1 cellular context compared by ENCODE assay signal in genomic region chr17:49676276-49676868, GRCh38.
A peak's percentile ranks its signal among the peaks of the same experiment; 100 is the strongest.
TF ChIP-seq lines count a peak whose summit lies in the region.

No MANE protein-coding gene starts in this region.

TF ChIP-seq in GM12878, 131 proteins besides CTCF, POLR2A, EP300 and RAD21 (continued from another document):
- TF ChIP-seq SPI1 (IDR thresholded peaks at IDR 0.05; ENCODE audit: borderline replicate concordance, insufficient read depth, low read depth, low read length): peak; percentile 100
- TF ChIP-seq ZNF24 (IDR thresholded peaks at IDR 0.05): peak; percentile 48; the same call in 1 of the 2 replicates
- peak; percentile 84 for TF ChIP-seq IRF4 (IDR thresholded peaks at IDR 0.05; ENCODE audit: low read depth, low read length)
- TF ChIP-seq, protein P1, sequence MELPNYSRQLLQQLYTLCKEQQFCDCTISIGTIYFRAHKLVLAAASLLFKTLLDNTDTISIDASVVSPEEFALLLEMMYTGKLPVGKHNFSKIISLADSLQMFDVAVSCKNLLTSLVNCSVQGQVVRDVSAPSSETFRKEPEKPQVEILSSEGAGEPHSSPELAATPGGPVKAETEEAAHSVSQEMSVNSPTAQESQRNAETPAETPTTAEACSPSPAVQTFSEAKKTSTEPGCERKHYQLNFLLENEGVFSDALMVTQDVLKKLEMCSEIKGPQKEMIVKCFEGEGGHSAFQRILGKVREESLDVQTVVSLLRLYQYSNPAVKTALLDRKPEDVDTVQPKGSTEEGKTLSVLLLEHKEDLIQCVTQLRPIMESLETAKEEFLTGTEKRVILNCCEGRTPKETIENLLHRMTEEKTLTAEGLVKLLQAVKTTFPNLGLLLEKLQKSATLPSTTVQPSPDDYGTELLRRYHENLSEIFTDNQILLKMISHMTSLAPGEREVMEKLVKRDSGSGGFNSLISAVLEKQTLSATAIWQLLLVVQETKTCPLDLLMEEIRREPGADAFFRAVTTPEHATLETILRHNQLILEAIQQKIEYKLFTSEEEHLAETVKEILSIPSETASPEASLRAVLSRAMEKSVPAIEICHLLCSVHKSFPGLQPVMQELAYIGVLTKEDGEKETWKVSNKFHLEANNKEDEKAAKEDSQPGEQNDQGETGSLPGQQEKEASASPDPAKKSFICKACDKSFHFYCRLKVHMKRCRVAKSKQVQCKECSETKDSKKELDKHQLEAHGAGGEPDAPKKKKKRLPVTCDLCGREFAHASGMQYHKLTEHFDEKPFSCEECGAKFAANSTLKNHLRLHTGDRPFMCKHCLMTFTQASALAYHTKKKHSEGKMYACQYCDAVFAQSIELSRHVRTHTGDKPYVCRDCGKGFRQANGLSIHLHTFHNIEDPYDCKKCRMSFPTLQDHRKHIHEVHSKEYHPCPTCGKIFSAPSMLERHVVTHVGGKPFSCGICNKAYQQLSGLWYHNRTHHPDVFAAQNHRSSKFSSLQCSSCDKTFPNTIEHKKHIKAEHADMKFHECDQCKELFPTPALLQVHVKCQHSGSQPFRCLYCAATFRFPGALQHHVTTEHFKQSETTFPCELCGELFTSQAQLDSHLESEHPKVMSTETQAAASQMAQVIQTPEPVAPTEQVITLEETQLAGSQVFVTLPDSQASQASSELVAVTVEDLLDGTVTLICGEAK (IDR thresholded peaks at IDR 0.05; ENCODE audit: borderline replicate concordance): peak; percentile 57; the same call in 1 of the 2 replicates
- peak; percentile 83; the same call in 1 of the 2 replicates for TF ChIP-seq MTA3 (IDR thresholded peaks at IDR 0.05; ENCODE audit: borderline replicate concordance, low read length)
- TF ChIP-seq, protein P2, sequence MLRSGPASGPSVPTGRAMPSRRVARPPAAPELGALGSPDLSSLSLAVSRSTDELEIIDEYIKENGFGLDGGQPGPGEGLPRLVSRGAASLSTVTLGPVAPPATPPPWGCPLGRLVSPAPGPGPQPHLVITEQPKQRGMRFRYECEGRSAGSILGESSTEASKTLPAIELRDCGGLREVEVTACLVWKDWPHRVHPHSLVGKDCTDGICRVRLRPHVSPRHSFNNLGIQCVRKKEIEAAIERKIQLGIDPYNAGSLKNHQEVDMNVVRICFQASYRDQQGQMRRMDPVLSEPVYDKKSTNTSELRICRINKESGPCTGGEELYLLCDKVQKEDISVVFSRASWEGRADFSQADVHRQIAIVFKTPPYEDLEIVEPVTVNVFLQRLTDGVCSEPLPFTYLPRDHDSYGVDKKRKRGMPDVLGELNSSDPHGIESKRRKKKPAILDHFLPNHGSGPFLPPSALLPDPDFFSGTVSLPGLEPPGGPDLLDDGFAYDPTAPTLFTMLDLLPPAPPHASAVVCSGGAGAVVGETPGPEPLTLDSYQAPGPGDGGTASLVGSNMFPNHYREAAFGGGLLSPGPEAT (IDR thresholded peaks at IDR 0.05; ENCODE audit: low read depth): peak; percentile 100
- no peak for TF ChIP-seq NR2C1 (IDR thresholded peaks at IDR 0.05)
- TF ChIP-seq CBX5 (IDR thresholded peaks at IDR 0.05; ENCODE audit: low read depth): no peak; the same call in 1 of the 2 replicates
- TF ChIP-seq CHD2 (IDR thresholded peaks at IDR 0.05; ENCODE audit: borderline replicate concordance, low read depth, low read length): 0 out of 2 replicates have a peak, but pooled peaks have one; percentile 32
- TF ChIP-seq NFIC (IDR thresholded peaks at IDR 0.05; ENCODE audit: low read depth, low read length): peak; percentile 94
TF ChIP-seq in GM12878: peak in this region for 46.
